ENCODE assay signal across 12 cellular contexts in the genomic region with DNA sequence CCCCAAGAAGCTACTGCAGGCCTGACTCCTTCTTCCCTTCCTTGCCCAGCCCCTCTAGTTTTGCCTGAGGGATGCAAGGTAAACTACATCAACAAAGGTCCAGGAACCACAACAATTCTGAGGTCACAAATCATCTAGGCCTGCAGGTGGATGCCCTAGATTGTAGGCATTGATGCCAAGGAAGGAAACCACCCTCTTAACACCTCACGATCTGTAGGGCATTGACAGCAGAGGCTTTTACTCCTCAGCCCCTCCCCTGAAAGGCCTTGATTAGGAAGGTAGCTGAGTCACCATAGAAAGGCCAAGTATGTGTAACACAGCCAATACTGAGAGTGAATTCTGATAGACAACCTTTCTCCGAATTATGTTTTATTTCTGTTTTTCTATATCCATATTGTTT. TPM values are rescaled to one million over a fixed set of nuclear protein-coding genes. Genes with fewer than 3 reads are reported as not detected.
DNase-seq lines count a peak whose midpoint lies in the region; ATAC-seq lines count a peak whose summit lies in the region.
"Had no signal": no experiment of that assay in that cellular context is flagged by ENCODE, and none has a peak within 500 bp of the region (broad histone marks: within the 10 kb centered on the region; RNA-seq: fewer than 3 reads in every experiment).

No MANE protein-coding gene starts in this region.

- ATAC-seq in activated CD8-positive, alpha-beta T cell treated with anti-CD3 and anti-CD28 coated beads, Interleukin-2, amount 10 ng/mL, durations not matched to agents 7 days and 5 days = peak; percentile 65
- ATAC-seq in naive B cell (ENCODE audit: low read depth in 2 of 2) (peak; percentile 17 to 24), GM19328 (IDR thresholded peaks at IDR 0.05; ENCODE audit: unreplicated experiment) (no peak)
- ATAC-seq: heart left ventricle, HepG2 had no signal

- POLR2A ChIA-PET in activated CD8-positive, alpha-beta T cell treated with anti-CD3 and anti-CD28 coated beads, Interleukin-2, amount 10 ng/mL, durations not matched to agents 7 days and 5 days (lab: Charles Lee) = no interaction called here

- no peaks in the 10 kb centered on the region for H3K27me3 Mint-ChIP-seq in activated CD8-positive, alpha-beta T cell treated with anti-CD3 and anti-CD28 coated beads, Interleukin-2, amount 10 ng/mL, durations not matched to agents 7 days and 5 days (ENCODE audit: low read depth)
- H3K27me3 Mint-ChIP-seq in naive B cell = no peaks in the 10 kb centered on the region

- H3K9me3 Mint-ChIP-seq in activated CD8-positive, alpha-beta T cell treated with anti-CD3 and anti-CD28 coated beads, Interleukin-2, amount 10 ng/mL, durations not matched to agents 7 days and 5 days (ENCODE audit: insufficient read depth) = peaks cover 2% of the 10 kb centered on the region
- H3K9me3 Mint-ChIP-seq in naive B cell = peaks cover 0 to 13% (median 6%) of the 10 kb centered on the region in 7 donors

- CTCF ChIA-PET in activated CD8-positive, alpha-beta T cell treated with anti-CD3 and anti-CD28 coated beads, Interleukin-2, amount 10 ng/mL, durations not matched to agents 7 days and 5 days (lab: Charles Lee) = no interaction called here

- no peak overlapping the region for H3K4me3 Mint-ChIP-seq in activated CD8-positive, alpha-beta T cell treated with anti-CD3 and anti-CD28 coated beads, Interleukin-2, amount 10 ng/mL, durations not matched to agents 7 days and 5 days
- no peak overlapping the region for H3K4me3 Mint-ChIP-seq in naive B cell

- H3K27ac Mint-ChIP-seq in activated CD8-positive, alpha-beta T cell treated with anti-CD3 and anti-CD28 coated beads, Interleukin-2, amount 10 ng/mL, durations not matched to agents 7 days and 5 days = no peak overlapping the region
- no peak overlapping the region for H3K27ac Mint-ChIP-seq in naive B cell

- peaks cover 32% of the 10 kb centered on the region for H3K4me1 Mint-ChIP-seq in activated CD8-positive, alpha-beta T cell treated with anti-CD3 and anti-CD28 coated beads, Interleukin-2, amount 10 ng/mL, durations not matched to agents 7 days and 5 days (ENCODE audit: low read depth)
- H3K4me1 Mint-ChIP-seq in naive B cell = peaks cover 22 to 34% (median 31%) of the 10 kb centered on the region in 3 donors

- peaks cover 8% of the 10 kb centered on the region for H3K36me3 Mint-ChIP-seq in activated CD8-positive, alpha-beta T cell treated with anti-CD3 and anti-CD28 coated beads, Interleukin-2, amount 10 ng/mL, durations not matched to agents 7 days and 5 days (ENCODE audit: low read depth)
- no peaks in the 10 kb centered on the region for H3K36me3 Mint-ChIP-seq in naive B cell

- DNase-seq in activated CD4-positive, alpha-beta T cell treated with anti-CD3 and anti-CD28 coated beads for 48 hours = peak; percentile 21
- no peak for DNase-seq in activated CD4-positive, alpha-beta T cell treated with anti-CD3 and anti-CD28 coated beads, Interleukin-2, amount 50 U/mL, for 1 hour
- DNase-seq in HPDE6-E6E7 (ENCODE audit: extremely low spot score) (peak; percentile 42), naive B cell (no peak), NCI-H1417 treated with DMSO at 0.1 percent for 48 hours (lab: John Stamatoyannopoulos, UW) (no peak), NCI-H446 treated with DMSO at 0.1 percent for 48 hours (lab: John Stamatoyannopoulos, UW) (no peak)
- DNase-seq in activated CD8-positive, alpha-beta T cell treated with anti-CD3 and anti-CD28 coated beads, Interleukin-2, amount 10 ng/mL, durations not matched to agents 7 days and 5 days = peak; percentile 26
- DNase-seq: GF-D8, heart left ventricle, pancreas had no signal

RNA-seq across cellular contexts. Expression of gene FAM3C, which starts 46.7 kb away (rescaled TPM):
- 10 to 100 TPM; 18.0 to 18.4 TPM for total RNA-seq in activated CD8-positive, alpha-beta T cell treated with anti-CD3 and anti-CD28 coated beads, Interleukin-2, amount 10 ng/mL, durations not matched to agents 7 days and 5 days
- polyA plus RNA-seq in naive B cell (ENCODE audit: low read depth in 6 of 6) = 100 to 1,000 TPM in 3 of 6 donors, 10 to 100 TPM in 3; 79.8 to 115 (median 101) TPM

Comparison
In these comparisons a context has a peak if more than half of its experiments do, and no peak if none do; other contexts are left out.
1. DNase-seq: peak in activated CD4-positive, alpha-beta T cell treated with anti-CD3 and anti-CD28 coated beads for 48 hours (single experiment), HPDE6-E6E7 (single experiment) and activated CD8-positive, alpha-beta T cell treated with anti-CD3 and anti-CD28 coated beads, Interleukin-2, amount 10 ng/mL, durations not matched to agents 7 days and 5 days (single experiment); none in activated CD4-positive, alpha-beta T cell treated with anti-CD3 and anti-CD28 coated beads, Interleukin-2, amount 50 U/mL, for 1 hour (single experiment), naive B cell (single experiment), NCI-H1417 treated with DMSO at 0.1 percent for 48 hours (single experiment) and NCI-H446 treated with DMSO at 0.1 percent for 48 hours (single experiment).